In the genomic region with DNA sequence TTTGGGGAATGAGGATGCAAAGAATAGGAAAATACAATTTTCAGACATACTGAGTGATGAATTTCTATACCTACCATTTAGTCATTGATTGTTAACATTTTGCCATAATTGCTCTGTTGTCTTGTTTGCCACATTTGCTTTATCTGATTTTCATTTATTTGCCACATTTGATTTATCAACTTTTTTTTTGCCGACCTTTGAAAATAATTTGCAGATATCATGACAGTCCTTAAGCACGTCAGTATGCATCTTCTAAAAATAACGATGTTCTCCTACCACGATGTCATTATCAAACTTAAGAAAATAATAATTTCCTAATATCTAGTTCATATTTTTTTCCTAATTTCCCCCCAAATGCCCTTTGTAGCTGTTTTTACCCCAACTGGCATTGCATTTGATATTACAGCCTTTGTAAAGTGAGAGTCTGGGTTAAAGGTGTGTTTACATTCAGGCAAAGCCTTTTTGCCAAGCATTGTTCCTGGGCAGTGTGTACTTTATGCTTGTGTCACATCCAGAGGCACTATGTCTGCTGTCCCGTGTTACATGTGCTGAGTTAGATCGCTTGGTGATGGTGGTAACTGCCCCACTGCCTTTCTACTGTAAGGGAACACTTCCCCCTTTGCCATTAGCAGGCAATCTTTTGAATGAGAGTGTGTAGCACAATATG, we compare ENCODE assay signal across 14 cellular contexts. TPM values are rescaled to one million over a fixed set of nuclear protein-coding genes. Genes with fewer than 3 reads are reported as not detected.
A peak's percentile ranks its signal among the peaks of the same experiment; 100 is the strongest.
DNase-seq lines count a peak whose midpoint lies in the region; ATAC-seq, FAIRE-seq and TF ChIP-seq lines count a peak whose summit lies in the region.
"Had no signal": no experiment of that assay in that cellular context is flagged by ENCODE, and none has a peak within 500 bp of the region (broad histone marks: within the 10 kb centered on the region; RNA-seq: fewer than 3 reads in every experiment).

No MANE protein-coding gene starts in this region.

- TF ChIP-seq RAD21 in K562 (CRISPR knock-in tag; conservative IDR thresholded peaks at IDR 0.05 in 1 of 2, IDR thresholded peaks at IDR 0.05 in 1 of 2) (no peak), liver (IDR thresholded peaks at IDR 0.05) (peak in 1 of 2 donors; percentile 43)

- peak overlapping the region; percentile 29 for H3K27ac Mint-ChIP-seq in activated CD8-positive, alpha-beta memory T cell treated with anti-CD3 and anti-CD28 coated beads, Interleukin-2, amount 10 ng/mL, durations not matched to agents 7 days and 5 days
- no peak overlapping the region for H3K27ac Mint-ChIP-seq in T-helper 2 cell treated with Interferon-gamma antibody and Interleukin-4, amounts not matched to agents 5 μg/mL and 100 μg/mL, for 36 hours
- H3K27ac Mint-ChIP-seq: HFFc6 had no signal

- H3K27me3 ChIP-seq in K562 (ENCODE audit: control insufficient read depth in 2 of 2, insufficient read depth in 2 of 2, low read length in 2 of 2) (no peaks in the 10 kb centered on the region), liver (ENCODE audit: control insufficient read depth in 4 of 4, insufficient read depth in 4 of 4, low read length in 3 of 4) (no peaks in the 10 kb centered on the region)
- H3K27me3 ChIP-seq: BLaER1 treated with 17β-estradiol and CSF1 and Interleukin-3, amounts not matched to agents 10 nM and 100 nM had no signal

- WGBS in K562 (ENCODE audit: insufficient coverage, low coverage, missing lambda C conversion rate) = 69% methylated on average over 6 of the region's 6 CpGs
- WGBS in liver = 44% methylated on average over 6 of the region's 6 CpGs

- FAIRE-seq in K562 (lab: Jason Lieb, UNC) = no peak
- FAIRE-seq: HTR-8/SVneo had no signal

- peaks cover 62% of the 10 kb centered on the region for H3K36me3 Mint-ChIP-seq in activated CD8-positive, alpha-beta memory T cell treated with anti-CD3 and anti-CD28 coated beads, Interleukin-2, amount 10 ng/mL, durations not matched to agents 7 days and 5 days
- H3K36me3 Mint-ChIP-seq in T-helper 2 cell treated with Interferon-gamma antibody and Interleukin-4, amounts not matched to agents 5 μg/mL and 100 μg/mL, for 36 hours (ENCODE audit: low read depth) = peaks cover 72% of the 10 kb centered on the region

- H3K9ac ChIP-seq in K562 (ENCODE audit: insufficient read depth in 1 of 2, low read depth in 2 of 2, low read length in 2 of 2) (no peak overlapping the region), liver (ENCODE audit: low read depth in 1 of 2, low read length in 2 of 2) (no peak overlapping the region)
- H3K9ac ChIP-seq: BLaER1 treated with 17β-estradiol and CSF1 and Interleukin-3, amounts not matched to agents 10 nM and 100 nM had no signal

- no peak overlapping the region for H3K4me2 ChIP-seq in K562 (ENCODE audit: insufficient read depth, low read length)
- H3K4me2 ChIP-seq: BLaER1 treated with 17β-estradiol and CSF1 and Interleukin-3, amounts not matched to agents 10 nM and 100 nM had no signal

- no peak for TF ChIP-seq POLR2A in K562 (conservative IDR thresholded peaks at IDR 0.05)

- no peaks in the 10 kb centered on the region for H4K20me1 ChIP-seq in K562 (replicated peaks; ENCODE audit: control insufficient read depth, insufficient read depth, low read length)

- H3K9me3 Mint-ChIP-seq in activated CD8-positive, alpha-beta memory T cell treated with anti-CD3 and anti-CD28 coated beads, Interleukin-2, amount 10 ng/mL, durations not matched to agents 7 days and 5 days (ENCODE audit: low read depth) = no peaks in the 10 kb centered on the region
- peaks cover 4% of the 10 kb centered on the region for H3K9me3 Mint-ChIP-seq in T-helper 2 cell treated with Interferon-gamma antibody and Interleukin-4, amounts not matched to agents 5 μg/mL and 100 μg/mL, for 36 hours
- H3K9me3 Mint-ChIP-seq: HFFc6 had no signal

- no TSS peak for BruUV-seq in K562 (replicated peaks; lab: Mats Ljungman, UMichigan)

- H3K36me3 ChIP-seq in K562 (ENCODE audit: control insufficient read depth, insufficient read depth, low read length) (peaks cover 60% of the 10 kb centered on the region), liver (ENCODE audit: control insufficient read depth in 4 of 4, insufficient read depth in 3 of 4, low read depth in 1 of 4, low read length in 3 of 4) (peaks cover 14 to 61% (median 42%) of the 10 kb centered on the region in 4 donors)

- H3K27me3 Mint-ChIP-seq in activated CD8-positive, alpha-beta memory T cell treated with anti-CD3 and anti-CD28 coated beads, Interleukin-2, amount 10 ng/mL, durations not matched to agents 7 days and 5 days = no peaks in the 10 kb centered on the region
- no peaks in the 10 kb centered on the region for H3K27me3 Mint-ChIP-seq in T-helper 2 cell treated with Interferon-gamma antibody and Interleukin-4, amounts not matched to agents 5 μg/mL and 100 μg/mL, for 36 hours (ENCODE audit: low read depth)
- H3K27me3 Mint-ChIP-seq: CD4-positive, CD25-positive, alpha-beta regulatory T cell had no signal

- DNase-seq in activated CD8-positive, alpha-beta memory T cell treated with anti-CD3 and anti-CD28 coated beads, Interleukin-2, amount 10 ng/mL, durations not matched to agents 7 days and 5 days = no peak
- DNase-seq in activated CD8-positive, alpha-beta memory T cell treated with anti-CD3 and anti-CD28 coated beads, Interleukin-2, amount 50 U/mL, for 48 hours = no peak
- DNase-seq in K562 (ENCODE audit: extremely low read depth in 1 of 4, low spot score in 3 of 4) (no peak), NCI-H446 (lab: John Stamatoyannopoulos, UW) (no peak), GF-D8 (lab: John Stamatoyannopoulos, UW) (no peak)
- no peak for DNase-seq in T-helper 2 cell treated with Interferon-gamma antibody and Interleukin-4, amounts not matched to agents 5 μg/mL and 100 μg/mL, for 36 hours (ENCODE audit: low spot score)
- DNase-seq: 8988T; CD4-positive, CD25-positive, alpha-beta regulatory T cell; DMS53; HCEC 1CT; HFFc6 had no signal

- TF ChIP-seq CTCF in K562 (IDR thresholded peaks at IDR 0.05 in 2 of 3, conservative IDR thresholded peaks at IDR 0.05 in 1 of 3; ENCODE audit: insufficient read depth in 2 of 3, low read depth in 1 of 3, low read length in 3 of 3) (no peak), liver (IDR thresholded peaks at IDR 0.05; ENCODE audit: low read depth, low read length, missing input control) (no peak)

- intact Hi-C loops in K562 (cut with micrococcal nuclease) = no loop called here

- POLR2A ChIA-PET in K562 (lab: Yijun Ruan, JAX) = no interaction called here

- CTCF ChIA-PET in activated CD8-positive, alpha-beta memory T cell treated with anti-CD3 and anti-CD28 coated beads, Interleukin-2, amount 10 ng/mL, durations not matched to agents 7 days and 5 days (lab: Charles Lee) = no interaction called here
- CTCF ChIA-PET in K562 (lab: Yijun Ruan, JAX; ENCODE audit: low intra/inter-chr PET ratio) = no interaction called here

- H3K4me3 Mint-ChIP-seq in activated CD8-positive, alpha-beta memory T cell treated with anti-CD3 and anti-CD28 coated beads, Interleukin-2, amount 10 ng/mL, durations not matched to agents 7 days and 5 days = no peak overlapping the region
- H3K4me3 Mint-ChIP-seq in T-helper 2 cell treated with Interferon-gamma antibody and Interleukin-4, amounts not matched to agents 5 μg/mL and 100 μg/mL, for 36 hours = no peak overlapping the region
- H3K4me3 Mint-ChIP-seq: CD4-positive, CD25-positive, alpha-beta regulatory T cell; HFFc6 had no signal

- no peak overlapping the region for H3K27ac ChIP-seq in K562 (ENCODE audit: extremely low read depth, low read depth, low read length)
- H3K27ac ChIP-seq in liver (ENCODE audit: low read depth in 1 of 2, low read length in 2 of 2) = no peak overlapping the region
- H3K27ac ChIP-seq: BLaER1 treated with 17β-estradiol and CSF1 and Interleukin-3, amounts not matched to agents 10 nM and 100 nM had no signal

- H3K4me3 ChIP-seq in K562 (no peak overlapping the region), liver (ENCODE audit: low read depth in 1 of 3, low read length in 3 of 3) (no peak overlapping the region)
- H3K4me3 ChIP-seq: BLaER1 treated with 17β-estradiol and CSF1 and Interleukin-3, amounts not matched to agents 10 nM and 100 nM had no signal

- no peaks in the 10 kb centered on the region for H3K79me2 ChIP-seq in K562 (ENCODE audit: control insufficient read depth, insufficient read depth, low read length)

- H3K4me1 Mint-ChIP-seq in activated CD8-positive, alpha-beta memory T cell treated with anti-CD3 and anti-CD28 coated beads, Interleukin-2, amount 10 ng/mL, durations not matched to agents 7 days and 5 days = no peaks in the 10 kb centered on the region
- H3K4me1 Mint-ChIP-seq in T-helper 2 cell treated with Interferon-gamma antibody and Interleukin-4, amounts not matched to agents 5 μg/mL and 100 μg/mL, for 36 hours (ENCODE audit: low read depth) = no peaks in the 10 kb centered on the region
- H3K4me1 Mint-ChIP-seq: CD4-positive, CD25-positive, alpha-beta regulatory T cell had no signal

- no peak for ATAC-seq in activated CD8-positive, alpha-beta memory T cell treated with anti-CD3 and anti-CD28 coated beads, Interleukin-2, amount 10 ng/mL, durations not matched to agents 7 days and 5 days
- no peak for ATAC-seq in K562

- H3K4me1 ChIP-seq in K562 (replicated peaks in 1 of 2; ENCODE audit: control insufficient read depth in 2 of 2, insufficient read depth in 2 of 2, low read length in 2 of 2) (no peaks in the 10 kb centered on the region), liver (ENCODE audit: control insufficient read depth in 4 of 4, insufficient read depth in 4 of 4, low read length in 3 of 4) (peaks cover 0 to 20% (median 14%) of the 10 kb centered on the region in 4 donors)
- H3K4me1 ChIP-seq: BLaER1 treated with 17β-estradiol and CSF1 and Interleukin-3, amounts not matched to agents 10 nM and 100 nM had no signal

- TF ChIP-seq EP300 in K562 (IDR thresholded peaks at IDR 0.05; ENCODE audit: low read length) = no peak

- H3K9me3 ChIP-seq in K562 (replicated peaks; ENCODE audit: control insufficient read depth, insufficient read depth, low read depth, low read length) (no peaks in the 10 kb centered on the region), liver (ENCODE audit: control insufficient read depth in 4 of 4, low read length in 3 of 4) (no peaks in the 10 kb centered on the region)

- no peaks in the 10 kb centered on the region for H3K9me1 ChIP-seq in K562 (ENCODE audit: control insufficient read depth, insufficient read depth, low read length)

- H2AFZ ChIP-seq in K562 (ENCODE audit: low read depth, low read length) = no peak overlapping the region

- in situ Hi-C loops in K562 (cut with MboI) = no loop called here

RNA-seq across cellular contexts. Expression of gene SEC23B, which starts 26.4 kb away (rescaled TPM):
- total RNA-seq in activated CD8-positive, alpha-beta memory T cell treated with anti-CD3 and anti-CD28 coated beads, Interleukin-2, amount 10 ng/mL, durations not matched to agents 7 days and 5 days = 10 to 100 TPM; 63.0 to 97.8 TPM
- total RNA-seq in K562 (2011; cell fraction: chromatin; rRNA removed; ENCODE audit: low replicate concordance) = 54.0 and 57.7 TPM in 2 replicates
- total RNA-seq in K562 (2011; cell fraction: nucleolus; rRNA removed) = 31.0 and 32.1 TPM in 2 replicates
- 36.7 and 45.2 TPM in 2 replicates for total RNA-seq in K562 (2011; cell fraction: nucleoplasm; rRNA removed)
- total RNA-seq in K562 (2014; rRNA removed) = 36.2 and 41.6 TPM in 2 replicates
- 39.9 and 41.4 TPM in 2 replicates for total RNA-seq in K562 (2014; rRNA removed; fragmentation: Illumina TruSeq; extraction: Trizol)
- 34.4 and 37.4 TPM in 2 replicates for total RNA-seq in K562 (2015; rRNA removed; fragmentation: Illumina TruSeq; extraction: Trizol)
- total RNA-seq in K562 (2021) = 38.4 and 39.5 TPM in 2 replicates
- polyA plus RNA-seq in K562 (2011; rRNA removed) = 67.8 and 70.2 TPM in 2 replicates
- polyA plus RNA-seq in K562 (2011; cell fraction: cytosol; rRNA removed) = 49.3 and 61.5 TPM in 2 replicates
- 31.7 and 41.3 TPM in 2 replicates for polyA plus RNA-seq in K562 (2011; cell fraction: nucleus; rRNA removed)
- polyA plus RNA-seq in K562 (2012) = 56.1 and 65.7 TPM in 2 replicates
- polyA plus RNA-seq in K562 (2014; fragmentation: Illumina TruSeq; extraction: Trizol) = 44.2 and 50.1 TPM in 2 replicates
- polyA plus RNA-seq in K562 (2014; fragmentation: Nextera tagmentation; extraction: Ambion mirVana) = 10 to 100 TPM; 31.7 to 60.2 TPM
- 38.5 and 40.4 TPM in 2 replicates for polyA plus RNA-seq in K562 (2014; rRNA removed)
- 86.4 and 96.8 TPM in 2 replicates for polyA minus RNA-seq in K562 (2011; rRNA and poly(A)+ RNA removed)
- polyA minus RNA-seq in K562 (2011; cell fraction: cytosol; rRNA and poly(A)+ RNA removed) = 30.2 and 34.9 TPM in 2 replicates
- 19.5 and 39.8 TPM in 2 replicates for polyA minus RNA-seq in K562 (2011; cell fraction: nucleus; rRNA and poly(A)+ RNA removed)
- 10 to 100 TPM; 36.5 to 54.3 TPM for total RNA-seq in liver
- 10 to 100 TPM; 12.8 to 33.2 TPM for polyA plus RNA-seq in liver

RNA-seq across cellular contexts. Expression of gene SMIM26, which starts 33.1 kb away (rescaled TPM):
- 10 to 100 TPM; 49.1 to 52.6 TPM for total RNA-seq in activated CD8-positive, alpha-beta memory T cell treated with anti-CD3 and anti-CD28 coated beads, Interleukin-2, amount 10 ng/mL, durations not matched to agents 7 days and 5 days
- 18.9 and 25.2 TPM in 2 replicates for total RNA-seq in K562 (2011; cell fraction: chromatin; rRNA removed; ENCODE audit: low replicate concordance)
- total RNA-seq in K562 (2011; cell fraction: nucleolus; rRNA removed) = 47.0 and 51.4 TPM in 2 replicates
- total RNA-seq in K562 (2011; cell fraction: nucleoplasm; rRNA removed) = 65.3 and 66.6 TPM in 2 replicates
- 55.9 and 124 TPM in 2 replicates for total RNA-seq in K562 (2014; rRNA removed)
- 81.1 and 81.9 TPM in 2 replicates for total RNA-seq in K562 (2014; rRNA removed; fragmentation: Illumina TruSeq; extraction: Trizol)
- 86.7 and 90.7 TPM in 2 replicates for total RNA-seq in K562 (2015; rRNA removed; fragmentation: Illumina TruSeq; extraction: Trizol)
- 46.8 and 46.9 TPM in 2 replicates for total RNA-seq in K562 (2021)
- polyA plus RNA-seq in K562 (2011; rRNA removed) = 89.0 and 96.2 TPM in 2 replicates
- polyA plus RNA-seq in K562 (2011; cell fraction: cytosol; rRNA removed) = 37.9 and 78.5 TPM in 2 replicates
- 61.5 and 84.9 TPM in 2 replicates for polyA plus RNA-seq in K562 (2011; cell fraction: nucleus; rRNA removed)
- polyA plus RNA-seq in K562 (2012) = 87.6 and 93.1 TPM in 2 replicates
- 86.5 and 97.9 TPM in 2 replicates for polyA plus RNA-seq in K562 (2014; fragmentation: Illumina TruSeq; extraction: Trizol)
- 100 to 1,000 TPM; 158 to 186 TPM for polyA plus RNA-seq in K562 (2014; fragmentation: Nextera tagmentation; extraction: Ambion mirVana)
- 73.4 and 80.5 TPM in 2 replicates for polyA plus RNA-seq in K562 (2014; rRNA removed)
- polyA minus RNA-seq in K562 (2011; rRNA and poly(A)+ RNA removed) = 36.7 and 40.5 TPM in 2 replicates
- 22.0 and 28.5 TPM in 2 replicates for polyA minus RNA-seq in K562 (2011; cell fraction: cytosol; rRNA and poly(A)+ RNA removed)
- 17.2 and 30.8 TPM in 2 replicates for polyA minus RNA-seq in K562 (2011; cell fraction: nucleus; rRNA and poly(A)+ RNA removed)
- 10 to 100 TPM; 37.4 to 52.6 TPM for total RNA-seq in liver
- polyA plus RNA-seq in liver = 100 to 1,000 TPM in 1 of 2 donors, 10 to 100 TPM in 1; 56.3 to 142 TPM

RNA-seq across cellular contexts. Expression of gene RBBP9, which starts 37.1 kb away (rescaled TPM):
- 10 to 100 TPM; 13.4 to 13.5 TPM for total RNA-seq in activated CD8-positive, alpha-beta memory T cell treated with anti-CD3 and anti-CD28 coated beads, Interleukin-2, amount 10 ng/mL, durations not matched to agents 7 days and 5 days
- total RNA-seq in K562 (2011; cell fraction: chromatin; rRNA removed; ENCODE audit: low replicate concordance) = 0.93 and 3.1 TPM in 2 replicates
- total RNA-seq in K562 (2011; cell fraction: nucleolus; rRNA removed) = 0.83 and 1.4 TPM in 2 replicates
- total RNA-seq in K562 (2011; cell fraction: nucleoplasm; rRNA removed) = 2.3 and 3.9 TPM in 2 replicates
- total RNA-seq in K562 (2014; rRNA removed) = 1.5 and 1.7 TPM in 2 replicates
- 2.7 and 2.8 TPM in 2 replicates for total RNA-seq in K562 (2014; rRNA removed; fragmentation: Illumina TruSeq; extraction: Trizol)
- 2.3 and 2.8 TPM in 2 replicates for total RNA-seq in K562 (2015; rRNA removed; fragmentation: Illumina TruSeq; extraction: Trizol)
- 1.4 and 1.5 TPM in 2 replicates for total RNA-seq in K562 (2021)
- polyA plus RNA-seq in K562 (2011; rRNA removed) = 3.2 and 4.4 TPM in 2 replicates
- 1.6 and 1.7 TPM in 2 replicates for polyA plus RNA-seq in K562 (2011; cell fraction: cytosol; rRNA removed)
- 3.5 and 5.2 TPM in 2 replicates for polyA plus RNA-seq in K562 (2011; cell fraction: nucleus; rRNA removed)
- 1.0 and 1.1 TPM in 2 replicates for polyA plus RNA-seq in K562 (2012)
- 3.0 and 3.1 TPM in 2 replicates for polyA plus RNA-seq in K562 (2014; fragmentation: Illumina TruSeq; extraction: Trizol)
- polyA plus RNA-seq in K562 (2014; fragmentation: Nextera tagmentation; extraction: Ambion mirVana) = 1 to 10 TPM in 1 of 2 experiments, under 1 TPM in 1; 0.94 to 2.5 TPM
- polyA plus RNA-seq in K562 (2014; rRNA removed) = 1.4 and 1.9 TPM in 2 replicates
- polyA minus RNA-seq in K562 (2011; rRNA and poly(A)+ RNA removed) = 6.0 and 8.1 TPM in 2 replicates
- polyA minus RNA-seq in K562 (2011; cell fraction: cytosol; rRNA and poly(A)+ RNA removed) = 1.5 and 3.1 TPM in 2 replicates
- polyA minus RNA-seq in K562 (2011; cell fraction: nucleus; rRNA and poly(A)+ RNA removed) = 0.94 and 2.3 TPM in 2 replicates
- 1 to 10 TPM; 7.2 to 9.5 TPM for total RNA-seq in liver
- 1 to 10 TPM; 6.4 to 6.8 TPM for polyA plus RNA-seq in liver

RNA-seq across cellular contexts. Expression of gene DTD1, which starts 53.7 kb away (rescaled TPM):
- total RNA-seq in activated CD8-positive, alpha-beta memory T cell treated with anti-CD3 and anti-CD28 coated beads, Interleukin-2, amount 10 ng/mL, durations not matched to agents 7 days and 5 days = 10 to 100 TPM; 31.9 to 33.5 TPM
- 8.9 and 11.7 TPM in 2 replicates for total RNA-seq in K562 (2011; cell fraction: chromatin; rRNA removed; ENCODE audit: low replicate concordance)
- 6.3 and 7.2 TPM in 2 replicates for total RNA-seq in K562 (2011; cell fraction: nucleolus; rRNA removed)
- total RNA-seq in K562 (2011; cell fraction: nucleoplasm; rRNA removed) = 14.4 and 20.7 TPM in 2 replicates
- 28.6 and 32.8 TPM in 2 replicates for total RNA-seq in K562 (2014; rRNA removed)
- 27.0 and 28.6 TPM in 2 replicates for total RNA-seq in K562 (2014; rRNA removed; fragmentation: Illumina TruSeq; extraction: Trizol)
- total RNA-seq in K562 (2015; rRNA removed; fragmentation: Illumina TruSeq; extraction: Trizol) = 25.8 TPM in 2 replicates
- 26.3 and 27.1 TPM in 2 replicates for total RNA-seq in K562 (2021)
- 24.3 and 26.3 TPM in 2 replicates for polyA plus RNA-seq in K562 (2011; rRNA removed)
- 18.0 and 26.3 TPM in 2 replicates for polyA plus RNA-seq in K562 (2011; cell fraction: cytosol; rRNA removed)
- polyA plus RNA-seq in K562 (2011; cell fraction: nucleus; rRNA removed) = 7.5 and 10.8 TPM in 2 replicates
- 29.3 and 56.5 TPM in 2 replicates for polyA plus RNA-seq in K562 (2012)
- 26.1 and 26.8 TPM in 2 replicates for polyA plus RNA-seq in K562 (2014; fragmentation: Illumina TruSeq; extraction: Trizol)
- polyA plus RNA-seq in K562 (2014; fragmentation: Nextera tagmentation; extraction: Ambion mirVana) = 1 to 10 TPM; 5.7 to 9.6 TPM
- 27.2 and 32.5 TPM in 2 replicates for polyA plus RNA-seq in K562 (2014; rRNA removed)
- 21.9 and 25.3 TPM in 2 replicates for polyA minus RNA-seq in K562 (2011; rRNA and poly(A)+ RNA removed)
- 9.0 and 13.3 TPM in 2 replicates for polyA minus RNA-seq in K562 (2011; cell fraction: cytosol; rRNA and poly(A)+ RNA removed)
- 3.8 and 6.0 TPM in 2 replicates for polyA minus RNA-seq in K562 (2011; cell fraction: nucleus; rRNA and poly(A)+ RNA removed)
- total RNA-seq in liver = 10 to 100 TPM in 1 of 2 donors, 1 to 10 TPM in 1; 7.8 to 11.3 TPM
- 10 to 100 TPM in 1 of 2 donors, 1 to 10 TPM in 1; 9.4 to 10.8 TPM for polyA plus RNA-seq in liver
